In genomic region chr16:51132484-51132883, GRCh38 we compare ENCODE assay signal across 18 cellular contexts. TPM values are rescaled to one million over a fixed set of nuclear protein-coding genes. Genes with fewer than 3 reads are reported as not detected.
"Had no signal": no experiment of that assay in that cellular context is flagged by ENCODE, and none has a peak within 500 bp of the region (broad histone marks: within the 10 kb centered on the region; RNA-seq: fewer than 3 reads in every experiment).

No MANE protein-coding gene starts in this region.

- H3K4me3 ChIP-seq: hepatocyte, mucosa of descending colon, sigmoid colon, skin epidermis, stomach, thoracic aorta had no signal

- ATAC-seq: effector memory CD8-positive, alpha-beta T cell; left colon; mucosa of descending colon; naive thymus-derived CD8-positive, alpha-beta T cell had no signal

- H3K36me3 ChIP-seq: sigmoid colon, stomach, thoracic aorta had no signal

- H3K9me3 Mint-ChIP-seq: effector memory CD8-positive, alpha-beta T cell; neural crest cell had no signal

- H3K27ac Mint-ChIP-seq: effector memory CD8-positive, alpha-beta T cell; naive thymus-derived CD8-positive, alpha-beta T cell had no signal

- DNase-seq: effector memory CD8-positive, alpha-beta T cell; foreskin melanocyte; head of caudate nucleus; left colon; mucosa of descending colon; naive thymus-derived CD8-positive, alpha-beta T cell; sigmoid colon; stimulated activated CD4-positive, alpha-beta T cell treated with anti-CD3 and anti-CD28 coated beads, Interleukin-12 subunit alpha, Interleukin-12 subunit beta, amount 100 ng/mL, for 4 hours; stimulated activated naive CD4-positive, alpha-beta T cell; stomach; substantia nigra; trophoblast cell had no signal

- H3K9me3 ChIP-seq: mucosa of descending colon, sigmoid colon, stomach, thoracic aorta had no signal

- H3K27ac ChIP-seq: hepatocyte, sigmoid colon, skin epidermis, thoracic aorta had no signal

- H3K4me3 Mint-ChIP-seq: effector memory CD8-positive, alpha-beta T cell; naive thymus-derived CD8-positive, alpha-beta T cell had no signal

RNA-seq across cellular contexts. Expression of gene SALL1, which starts 18.6 kb away (rescaled TPM):
- total RNA-seq: lung microvascular endothelial cell; naive thymus-derived CD8-positive, alpha-beta T cell; pulmonary artery endothelial cell; sigmoid colon; thoracic aorta had no signal
